In the genomic region with DNA sequence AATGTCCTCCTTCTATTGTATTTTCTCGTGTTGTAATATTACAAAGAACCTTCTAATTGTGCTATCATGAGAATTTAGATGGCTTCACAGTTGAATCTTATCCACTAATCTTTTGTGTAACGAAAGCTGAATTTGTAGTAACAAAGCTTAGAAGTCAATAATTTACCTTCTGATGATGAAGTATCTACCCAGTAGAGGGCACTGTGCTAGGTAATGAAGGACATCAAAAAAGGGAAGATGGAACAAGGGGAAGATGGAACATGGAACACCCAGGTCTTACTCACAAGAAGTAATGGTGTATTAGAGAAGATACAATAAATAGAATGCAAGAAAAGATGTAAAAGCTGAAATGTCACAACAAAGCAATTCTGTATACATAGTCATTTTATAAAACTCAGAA, we compare ENCODE assay signal across 8 cellular contexts.
DNase-seq lines count a peak whose midpoint lies in the region; ATAC-seq and TF ChIP-seq lines count a peak whose summit lies in the region.

No MANE protein-coding gene starts in this region.

- TF ChIP-seq CTCF in GM06990 (IDR thresholded peaks at IDR 0.05; ENCODE audit: insufficient read depth, low read length, poor library complexity, severe bottlenecking) (peak; percentile 40), VCaP (conservative IDR thresholded peaks at IDR 0.05) (peak; percentile 54; the same call in 1 of the 2 replicates)

- intact Hi-C loops in activated CD4-positive, alpha-beta T cell treated with anti-CD3 and anti-CD28 coated beads, Interleukin-2, amount 10 ng/mL, durations not matched to agents 24 days and 14 days (cut with micrococcal nuclease): loop anchor here (5.0 kb wide), 1 partner anchor 101 kb away; no protein-coding TSS in a partner anchor
- intact Hi-C loops in posterior vena cava (cut with DNase I): no loop called here

- no peak overlapping the region for H3K27ac ChIP-seq in VCaP

- no peaks in the 10 kb centered on the region for H3K27me3 ChIP-seq in GM06990 (replicated peaks; ENCODE audit: control insufficient read depth, insufficient read depth, low read length)

- no peaks in the 10 kb centered on the region for H3K36me3 Mint-ChIP-seq in activated CD4-positive, alpha-beta T cell treated with anti-CD3 and anti-CD28 coated beads, Interleukin-2, amount 10 ng/mL, durations not matched to agents 24 days and 14 days (ENCODE audit: low read depth)

- H3K27ac Mint-ChIP-seq in activated CD4-positive, alpha-beta T cell treated with anti-CD3 and anti-CD28 coated beads, Interleukin-2, amount 10 ng/mL, durations not matched to agents 24 days and 14 days: no peak overlapping the region

- no peaks in the 10 kb centered on the region for H3K36me3 ChIP-seq in GM06990 (ENCODE audit: control insufficient read depth, insufficient read depth, low read length)

- H3K9me3 Mint-ChIP-seq in activated CD4-positive, alpha-beta T cell treated with anti-CD3 and anti-CD28 coated beads, Interleukin-2, amount 10 ng/mL, durations not matched to agents 24 days and 14 days: no peaks in the 10 kb centered on the region

- no peak overlapping the region for H3K4me3 ChIP-seq in GM06990 (replicated peaks; ENCODE audit: low read depth, low read length)

- H3K4me3 Mint-ChIP-seq in activated CD4-positive, alpha-beta T cell treated with anti-CD3 and anti-CD28 coated beads, Interleukin-2, amount 10 ng/mL, durations not matched to agents 24 days and 14 days: no peak overlapping the region

- no peak for DNase-seq in GM06990 (ENCODE audit: extremely low read depth, insufficient read length)
- peak; percentile 4 for DNase-seq in HuH-7 (ENCODE audit: low spot score)
- DNase-seq in lung microvascular endothelial cell (ENCODE audit: low read depth in 2 of 2): peak; percentile 2 to 8
- DNase-seq in activated CD4-positive, alpha-beta T cell treated with anti-CD3 and anti-CD28 coated beads, Interleukin-2, amount 10 ng/mL, durations not matched to agents 24 days and 14 days: no peak
- DNase-seq in stimulated activated naive CD4-positive, alpha-beta T cell treated with Interleukin-2 at 50 U/mL for 16 hours (lab: John Stamatoyannopoulos, UW): no peak
- no peak for DNase-seq in posterior vena cava (ENCODE audit: low spot score)

- ATAC-seq in GM21723 (IDR thresholded peaks at IDR 0.05; ENCODE audit: unreplicated experiment): no peak

- H3K27me3 Mint-ChIP-seq in activated CD4-positive, alpha-beta T cell treated with anti-CD3 and anti-CD28 coated beads, Interleukin-2, amount 10 ng/mL, durations not matched to agents 24 days and 14 days: peaks cover 6% of the 10 kb centered on the region

- H3K4me1 Mint-ChIP-seq in activated CD4-positive, alpha-beta T cell treated with anti-CD3 and anti-CD28 coated beads, Interleukin-2, amount 10 ng/mL, durations not matched to agents 24 days and 14 days: peaks cover 9% of the 10 kb centered on the region

Comparison
In these comparisons a context has a peak if more than half of its experiments do, and no peak if none do; other contexts are left out.
1. DNase-seq: peak in HuH-7 (single experiment) and lung microvascular endothelial cell (2 of 2); none in GM06990 (single experiment), activated CD4-positive, alpha-beta T cell treated with anti-CD3 and anti-CD28 coated beads, Interleukin-2, amount 10 ng/mL, durations not matched to agents 24 days and 14 days (single experiment), stimulated activated naive CD4-positive, alpha-beta T cell treated with Interleukin-2 at 50 U/mL for 16 hours (single experiment) and posterior vena cava (single experiment).